19 cellular contexts compared by ENCODE assay signal in the genomic region with DNA sequence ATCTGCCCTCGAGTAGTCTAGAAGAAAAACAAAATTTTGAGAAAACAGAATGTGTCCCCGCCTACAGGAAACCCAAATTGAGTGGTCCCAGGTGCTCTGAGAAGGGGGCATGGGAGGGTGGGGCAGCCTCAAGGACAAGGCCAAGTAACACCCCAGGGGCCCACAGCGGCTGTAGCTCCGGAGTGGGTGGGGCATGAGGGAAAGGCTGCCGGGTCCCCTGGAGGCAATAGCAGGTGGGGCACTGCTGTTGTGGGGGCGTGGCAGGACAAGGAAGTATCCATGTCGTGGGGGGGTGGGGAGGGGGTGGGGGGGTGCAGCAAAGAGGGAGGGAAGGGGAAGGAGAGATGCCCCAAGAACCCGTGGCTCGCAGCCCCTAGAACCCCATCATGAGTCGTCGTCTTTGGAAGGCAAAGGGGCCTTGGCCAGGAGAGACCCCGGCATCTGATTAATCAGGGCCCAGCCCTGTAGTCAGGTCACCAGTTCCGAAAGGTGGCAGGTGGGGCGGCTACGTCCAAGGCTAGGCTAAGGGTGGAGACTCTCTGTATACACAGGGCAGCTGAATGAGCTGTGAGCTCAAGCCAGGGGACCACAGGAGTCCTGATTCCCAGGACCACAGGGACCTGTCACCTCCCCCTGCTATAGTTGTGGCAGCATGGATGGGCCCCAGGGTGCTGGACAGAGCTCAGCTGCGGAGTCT. TPM values are rescaled to one million over a fixed set of nuclear protein-coding genes. Genes with fewer than 3 reads are reported as not detected.
"Had no signal": no experiment of that assay in that cellular context is flagged by ENCODE, and none has a peak within 500 bp of the region (broad histone marks: within the 10 kb centered on the region; RNA-seq: fewer than 3 reads in every experiment).

No MANE protein-coding gene starts in this region.

- H3K36me3 ChIP-seq: uterus had no signal

- H3K27ac ChIP-seq: esophagus squamous epithelium, foreskin keratinocyte, left ventricle myocardium inferior, upper lobe of left lung, uterus had no signal

- H3K4me3 ChIP-seq: esophagus squamous epithelium, left ventricle myocardium inferior, lower lobe of right lung, upper lobe of left lung, uterus had no signal

- H3K4me3 Mint-ChIP-seq: immature natural killer cell; memory B cell; mesothelial cell of epicardium; naive thymus-derived CD4-positive, alpha-beta T cell had no signal

- H3K27me3 ChIP-seq: esophagus squamous epithelium, foreskin keratinocyte, upper lobe of left lung, uterus had no signal

- H3K9me3 Mint-ChIP-seq: mesothelial cell of epicardium had no signal

- DNase-seq: dermis blood vessel endothelial cell; esophagus squamous epithelium; foreskin keratinocyte; immature natural killer cell; left ventricle myocardium inferior; lower lobe of right lung; naive thymus-derived CD4-positive, alpha-beta T cell; posterior cingulate gyrus; small intestine; stimulated activated CD4-positive, alpha-beta T cell treated with anti-CD3 and anti-CD28 coated beads, Interleukin-12 subunit alpha, Interleukin-12 subunit beta, amount 100 ng/mL, for 4 hours; stimulated activated naive CD4-positive, alpha-beta T cell treated with Interleukin-2 at 50 U/mL for 16 hours; uterus had no signal

- H3K27ac Mint-ChIP-seq: immature natural killer cell; memory B cell; mesothelial cell of epicardium; naive thymus-derived CD4-positive, alpha-beta T cell had no signal

- H3K9me3 ChIP-seq: esophagus squamous epithelium, left ventricle myocardium inferior, lower lobe of right lung, upper lobe of left lung, uterus had no signal

- ATAC-seq: foreskin keratinocyte; lower lobe of right lung; naive thymus-derived CD4-positive, alpha-beta T cell had no signal

- H3K4me1 ChIP-seq: foreskin keratinocyte, uterus had no signal

RNA-seq across cellular contexts. Expression of gene LRRC25, which starts 48.0 kb away (rescaled TPM):
- total RNA-seq: dermis blood vessel endothelial cell, foreskin keratinocyte, mesothelial cell of epicardium, osteocyte, pulmonary artery endothelial cell had no signal
- polyA plus RNA-seq: foreskin keratinocyte, keratinocyte, neural cell had no signal

RNA-seq across cellular contexts. Expression of gene GDF15, which starts 59.4 kb away (rescaled TPM):
- polyA plus RNA-seq: immature natural killer cell; naive thymus-derived CD4-positive, alpha-beta T cell; neural cell had no signal
